ENCODE assay signal across 21 cellular contexts in genomic region chr3:9184464-9184835, GRCh38.
"Had no signal": no experiment of that assay in that cellular context is flagged by ENCODE, and none has a peak within 500 bp of the region (broad histone marks: within the 10 kb centered on the region; RNA-seq: fewer than 3 reads in every experiment).

No MANE protein-coding gene starts in this region.

- H3K36me3 ChIP-seq: esophagus squamous epithelium, lower lobe of right lung, pancreas had no signal

- H3K36me3 Mint-ChIP-seq: natural killer cell; stimulated activated effector memory CD8-positive, alpha-beta T cell treated with anti-CD3 and anti-CD28 coated beads, Interleukin-12 subunit alpha, Interleukin-12 subunit beta, amount 100 ng/mL, for 72 hours had no signal

- H3K9me3 Mint-ChIP-seq: activated CD4-positive, alpha-beta memory T cell treated with anti-CD3 and anti-CD28 coated beads, Interleukin-2, amount 10 ng/mL, durations not matched to agents 7 days and 5 days; activated T-helper 17 cell treated with anti-CD3 and anti-CD28 coated beads, Interleukin-2, amount 50 U/mL, for 72 hours; central memory CD8-positive, alpha-beta T cell; natural killer cell; stimulated activated effector memory CD8-positive, alpha-beta T cell treated with anti-CD3 and anti-CD28 coated beads, Interleukin-12 subunit alpha, Interleukin-12 subunit beta, amount 100 ng/mL, for 72 hours; T-helper 2 cell treated with Interferon-gamma antibody and Interleukin-4, amounts not matched to agents 5 μg/mL and 100 μg/mL, for 36 hours had no signal

- DNase-seq: activated CD4-positive, alpha-beta memory T cell treated with anti-CD3 and anti-CD28 coated beads, Interleukin-2, amount 10 ng/mL, durations not matched to agents 7 days and 5 days; activated CD4-positive, alpha-beta T cell treated with anti-CD3 and anti-CD28 coated beads for 48 hours; activated CD4-positive, CD25-positive, alpha-beta regulatory T cell; activated naive CD4-positive, alpha-beta T cell treated with Interleukin-2 at 50 U/mL for 16 hours; activated T-cell treated with anti-CD3 and anti-CD28 coated beads, Interleukin-2, amount 50 U/mL, for 1 hour; body of pancreas; effector CD8-positive, alpha-beta T cell; esophagus squamous epithelium; islet precursor cell; left colon; lower lobe of right lung; natural killer cell; pancreas; stimulated activated CD4-positive, alpha-beta T cell treated with anti-CD3 and anti-CD28 coated beads, Interleukin-4, amount 100 ng/mL, for 24 hours had no signal

- H3K27me3 ChIP-seq: body of pancreas, esophagus squamous epithelium, hepatocyte, pancreas had no signal

- H3K4me3 Mint-ChIP-seq: activated CD4-positive, alpha-beta memory T cell treated with anti-CD3 and anti-CD28 coated beads, Interleukin-2, amount 10 ng/mL, durations not matched to agents 7 days and 5 days; activated T-helper 17 cell treated with anti-CD3 and anti-CD28 coated beads, Interleukin-2, amount 50 U/mL, for 72 hours; central memory CD8-positive, alpha-beta T cell; natural killer cell; stimulated activated effector memory CD8-positive, alpha-beta T cell treated with anti-CD3 and anti-CD28 coated beads, Interleukin-12 subunit alpha, Interleukin-12 subunit beta, amount 100 ng/mL, for 72 hours; T-helper 2 cell treated with Interferon-gamma antibody and Interleukin-4, amounts not matched to agents 5 μg/mL and 100 μg/mL, for 36 hours had no signal

- H3K4me3 ChIP-seq: body of pancreas, coronary artery, esophagus squamous epithelium, hepatocyte, lower lobe of right lung, pancreas, smooth muscle cell had no signal

- ATAC-seq: activated T-helper 17 cell treated with anti-CD3 and anti-CD28 coated beads, Interleukin-2, amount 50 U/mL, for 72 hours; left colon; lower lobe of right lung; natural killer cell; stimulated activated effector memory CD8-positive, alpha-beta T cell treated with anti-CD3 and anti-CD28 coated beads, Interleukin-12 subunit alpha, Interleukin-12 subunit beta, amount 100 ng/mL, for 72 hours had no signal

- H3K4me1 ChIP-seq: body of pancreas, lower lobe of right lung, pancreas had no signal

- H3K27ac Mint-ChIP-seq: activated CD4-positive, alpha-beta memory T cell treated with anti-CD3 and anti-CD28 coated beads, Interleukin-2, amount 10 ng/mL, durations not matched to agents 7 days and 5 days; activated T-helper 17 cell treated with anti-CD3 and anti-CD28 coated beads, Interleukin-2, amount 50 U/mL, for 72 hours; natural killer cell; stimulated activated effector memory CD8-positive, alpha-beta T cell treated with anti-CD3 and anti-CD28 coated beads, Interleukin-12 subunit alpha, Interleukin-12 subunit beta, amount 100 ng/mL, for 72 hours; T-helper 2 cell treated with Interferon-gamma antibody and Interleukin-4, amounts not matched to agents 5 μg/mL and 100 μg/mL, for 36 hours had no signal

- H3K27ac ChIP-seq: body of pancreas, coronary artery, esophagus squamous epithelium, hepatocyte, lower lobe of right lung, pancreas had no signal

- H3K9me3 ChIP-seq: body of pancreas, esophagus squamous epithelium, lower lobe of right lung, pancreas had no signal
